ENCODE assay signal across 24 cellular contexts in genomic region chr1:56304975-56305374, GRCh38.
"Had no signal": no experiment of that assay in that cellular context is flagged by ENCODE, and none has a peak within 500 bp of the region (broad histone marks: within the 10 kb centered on the region; RNA-seq: fewer than 3 reads in every experiment).

No MANE protein-coding gene starts in this region.

- H3K27ac Mint-ChIP-seq: activated CD4-positive, alpha-beta T cell treated with anti-CD3 and anti-CD28 coated beads, Interleukin-2, amount 10 ng/mL, durations not matched to agents 24 days and 14 days; activated CD8-positive, alpha-beta T cell treated with anti-CD3 and anti-CD28 coated beads for 36 hours; activated T-helper 17 cell treated with anti-CD3 and anti-CD28 coated beads, Interleukin-2, amount 50 U/mL, for 72 hours; dendritic cell treated with granulocyte-macrophage colony-stimulating factor and Interleukin-4, amounts not matched to agents 40 ng/mL and 50 ng/mL, for 4 days; neural progenitor cell; stimulated activated memory B cell treated with anti-CD40 and anti-IgM and Interleukin-4, amounts not matched to agents 10 μg/mL and 1 μg/mL and 100 μg/mL, for 72 hours; T-cell had no signal

- H3K36me3 Mint-ChIP-seq: naive B cell; neural progenitor cell; stimulated activated memory B cell treated with anti-CD40 and anti-IgM and Interleukin-4, amounts not matched to agents 10 μg/mL and 1 μg/mL and 100 μg/mL, for 72 hours; T-cell had no signal

- H3K27me3 ChIP-seq: brain microvascular endothelial cell, neural progenitor cell, pancreas, upper lobe of right lung had no signal

- H3K4me3 ChIP-seq: neural progenitor cell, pancreas, thoracic aorta, upper lobe of right lung had no signal

- H3K36me3 ChIP-seq: brain microvascular endothelial cell, neural progenitor cell, pancreas, thoracic aorta, upper lobe of right lung had no signal

- ATAC-seq: activated CD8-positive, alpha-beta T cell treated with anti-CD3 and anti-CD28 coated beads for 36 hours; activated T-helper 17 cell treated with anti-CD3 and anti-CD28 coated beads, Interleukin-2, amount 50 U/mL, for 72 hours; esophagus mucosa; sciatic nerve; stimulated activated memory B cell treated with anti-CD40 and anti-IgM and Interleukin-4, amounts not matched to agents 10 μg/mL and 1 μg/mL and 100 μg/mL, for 72 hours; T-cell; upper lobe of right lung had no signal

- H3K4me1 ChIP-seq: neural progenitor cell, pancreas had no signal

- H3K27me3 Mint-ChIP-seq: activated CD4-positive, alpha-beta T cell treated with anti-CD3 and anti-CD28 coated beads, Interleukin-2, amount 10 ng/mL, durations not matched to agents 24 days and 14 days; activated CD8-positive, alpha-beta T cell treated with anti-CD3 and anti-CD28 coated beads for 36 hours; stimulated activated memory B cell treated with anti-CD40 and anti-IgM and Interleukin-4, amounts not matched to agents 10 μg/mL and 1 μg/mL and 100 μg/mL, for 72 hours; T-cell had no signal

- H3K9me3 ChIP-seq: pancreas, thoracic aorta, upper lobe of right lung had no signal

- DNase-seq: activated CD4-positive, alpha-beta T cell treated with anti-CD3 and anti-CD28 coated beads, Interleukin-2, amount 10 ng/mL, durations not matched to agents 24 days and 14 days; activated CD8-positive, alpha-beta T cell treated with anti-CD3 and anti-CD28 coated beads for 36 hours; activated naive CD4-positive, alpha-beta T cell treated with Interleukin-2 at 50 U/mL for 16 hours; activated T-cell treated with anti-CD3 and anti-CD28 coated beads, Interleukin-2, amount 50 U/mL, for 1 hour; aorta; brain microvascular endothelial cell; cerebellar nuclear complex; effector CD8-positive, alpha-beta T cell; hypothalamus; islet precursor cell; mammary epithelial cell; naive B cell; pancreas; stimulated activated CD4-positive, alpha-beta T cell treated with anti-CD3 and anti-CD28 coated beads, Interleukin-4, amount 100 ng/mL, for 4 hours; T-cell; T-helper 9 cell; upper lobe of right lung had no signal

- H3K4me1 Mint-ChIP-seq: activated CD4-positive, alpha-beta T cell treated with anti-CD3 and anti-CD28 coated beads, Interleukin-2, amount 10 ng/mL, durations not matched to agents 24 days and 14 days; activated T-helper 17 cell treated with anti-CD3 and anti-CD28 coated beads, Interleukin-2, amount 50 U/mL, for 72 hours; naive B cell; neural progenitor cell; stimulated activated memory B cell treated with anti-CD40 and anti-IgM and Interleukin-4, amounts not matched to agents 10 μg/mL and 1 μg/mL and 100 μg/mL, for 72 hours; T-cell had no signal

- H3K27ac ChIP-seq: brain microvascular endothelial cell, neural progenitor cell, pancreas, thoracic aorta, upper lobe of right lung had no signal

- H3K9me3 Mint-ChIP-seq: activated CD4-positive, alpha-beta T cell treated with anti-CD3 and anti-CD28 coated beads, Interleukin-2, amount 10 ng/mL, durations not matched to agents 24 days and 14 days; activated CD8-positive, alpha-beta T cell treated with anti-CD3 and anti-CD28 coated beads for 36 hours; activated T-helper 17 cell treated with anti-CD3 and anti-CD28 coated beads, Interleukin-2, amount 50 U/mL, for 72 hours; stimulated activated memory B cell treated with anti-CD40 and anti-IgM and Interleukin-4, amounts not matched to agents 10 μg/mL and 1 μg/mL and 100 μg/mL, for 72 hours; T-cell had no signal

- H3K4me3 Mint-ChIP-seq: activated CD4-positive, alpha-beta T cell treated with anti-CD3 and anti-CD28 coated beads, Interleukin-2, amount 10 ng/mL, durations not matched to agents 24 days and 14 days; activated CD8-positive, alpha-beta T cell treated with anti-CD3 and anti-CD28 coated beads for 36 hours; activated T-helper 17 cell treated with anti-CD3 and anti-CD28 coated beads, Interleukin-2, amount 50 U/mL, for 72 hours; dendritic cell treated with granulocyte-macrophage colony-stimulating factor and Interleukin-4, amounts not matched to agents 40 ng/mL and 50 ng/mL, for 4 days; naive B cell; neural progenitor cell; stimulated activated memory B cell treated with anti-CD40 and anti-IgM and Interleukin-4, amounts not matched to agents 10 μg/mL and 1 μg/mL and 100 μg/mL, for 72 hours; T-cell had no signal
